In the genomic region with DNA sequence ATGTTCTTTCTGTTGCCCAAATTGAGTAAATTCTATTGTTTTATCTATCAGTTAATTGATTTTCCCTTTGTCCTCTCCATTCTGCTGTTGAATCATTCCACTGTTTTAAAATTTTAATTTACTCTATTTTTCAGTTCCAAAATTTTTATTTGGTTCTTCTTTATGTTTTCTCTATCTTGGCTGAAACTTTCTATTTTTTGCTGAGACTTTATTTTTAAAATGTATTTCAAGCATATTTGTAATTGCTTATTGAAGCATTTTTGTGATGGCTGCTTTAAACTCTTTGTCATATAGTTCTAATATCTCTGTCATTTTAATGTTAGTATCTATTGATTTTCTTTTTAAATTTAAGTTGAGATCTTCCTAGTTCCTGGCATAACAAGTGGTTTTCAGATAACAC, we compare ENCODE assay signal across 27 cellular contexts.
"Had no signal": no experiment of that assay in that cellular context is flagged by ENCODE, and none has a peak within 500 bp of the region (broad histone marks: within the 10 kb centered on the region; RNA-seq: fewer than 3 reads in every experiment).

No MANE protein-coding gene starts in this region.

- H3K4me3 Mint-ChIP-seq: dendritic cell treated with granulocyte-macrophage colony-stimulating factor and Interleukin-4, amounts not matched to agents 40 ng/mL and 50 ng/mL, for 4 days; effector memory CD8-positive, alpha-beta T cell; endodermal cell; immature natural killer cell; mesothelial cell of epicardium had no signal

- H3K36me3 ChIP-seq: colonic mucosa, esophagus squamous epithelium, gastrocnemius medialis, heart right ventricle, left lung, lower lobe of right lung had no signal

- H3K4me3 ChIP-seq: colonic mucosa, esophagus squamous epithelium, gastrocnemius medialis, heart right ventricle, left lung, lower lobe of right lung, mucosa of descending colon had no signal

- H3K27ac Mint-ChIP-seq: dendritic cell treated with granulocyte-macrophage colony-stimulating factor and Interleukin-4, amounts not matched to agents 40 ng/mL and 50 ng/mL, for 4 days; effector memory CD8-positive, alpha-beta T cell; endodermal cell; immature natural killer cell; mesothelial cell of epicardium had no signal

- H3K27me3 ChIP-seq: colonic mucosa, gastrocnemius medialis, heart right ventricle, left lung had no signal

- H3K9me3 ChIP-seq: colonic mucosa, esophagus squamous epithelium, gastrocnemius medialis, heart right ventricle, left lung, lower lobe of right lung, mucosa of descending colon had no signal

- FAIRE-seq: endometrium had no signal

- H3K27ac ChIP-seq: colonic mucosa, epithelial cell of prostate, esophagus squamous epithelium, gastrocnemius medialis, heart right ventricle, left lung, lower lobe of right lung had no signal

- ATAC-seq: effector memory CD8-positive, alpha-beta T cell; esophagus mucosa; gastrocnemius medialis; heart right ventricle; left cardiac atrium; left lung; left ventricle myocardium superior; lower lobe of right lung; mucosa of descending colon had no signal

- DNase-seq: colonic mucosa; cortex of kidney; effector CD8-positive, alpha-beta T cell; effector memory CD8-positive, alpha-beta T cell; endodermal cell; erythroblast; esophagus squamous epithelium; foreskin fibroblast; foreskin melanocyte; gastrocnemius medialis; glutamatergic neuron; head of caudate nucleus; heart right ventricle; hypothalamus; immature natural killer cell; islet precursor cell; left cardiac atrium; left lung; left ventricle myocardium superior; lower lobe of right lung; mesenchymal stem cell; mucosa of descending colon had no signal

- H3K36me3 Mint-ChIP-seq: immature natural killer cell, mesothelial cell of epicardium had no signal

- H3K9me3 Mint-ChIP-seq: dendritic cell treated with granulocyte-macrophage colony-stimulating factor and Interleukin-4, amounts not matched to agents 40 ng/mL and 50 ng/mL, for 4 days; effector memory CD8-positive, alpha-beta T cell; immature natural killer cell; mesothelial cell of epicardium had no signal

- H3K4me1 ChIP-seq: colonic mucosa, gastrocnemius medialis, lower lobe of right lung had no signal
